Comparison of ENCODE assay signal across 8 cellular contexts in the genomic region with DNA sequence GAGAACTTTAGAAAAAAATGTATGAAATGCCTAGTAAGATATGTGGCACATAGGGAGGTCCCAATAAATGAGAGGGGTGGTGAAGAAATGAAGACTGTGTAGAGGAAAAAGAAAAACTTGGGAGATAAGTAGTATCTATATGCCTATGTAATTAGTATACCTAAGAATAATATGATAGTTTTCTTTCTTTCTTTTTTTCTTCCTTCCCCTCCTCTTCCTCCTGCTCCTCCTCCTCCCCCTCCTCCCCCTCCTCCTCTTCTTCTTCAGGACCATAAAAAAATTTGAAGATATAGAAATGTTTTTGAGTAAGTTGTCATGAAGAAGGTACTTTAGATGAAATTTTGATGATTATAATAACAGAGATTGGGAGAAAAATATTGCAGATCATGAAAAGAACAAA.
"Had no signal": no experiment of that assay in that cellular context is flagged by ENCODE, and none has a peak within 500 bp of the region (broad histone marks: within the 10 kb centered on the region; RNA-seq: fewer than 3 reads in every experiment).

No MANE protein-coding gene starts in this region.

- DNase-seq: GDM1, GF-D8 had no signal

- H3K4me3 ChIP-seq: GM12878 had no signal

- FAIRE-seq: G401.6, GM12878, GM12891, GM12892, GM18507, GM19239 had no signal

- ATAC-seq: GM12878 had no signal
